13 cellular contexts compared by ENCODE assay signal in genomic region chr12:70550180-70550577, GRCh38.
DNase-seq lines count a peak whose midpoint lies in the region; ATAC-seq and TF ChIP-seq lines count a peak whose summit lies in the region.
"Had no signal": no experiment of that assay in that cellular context is flagged by ENCODE, and none has a peak within 500 bp of the region (broad histone marks: within the 10 kb centered on the region; RNA-seq: fewer than 3 reads in every experiment).

No MANE protein-coding gene starts in this region.

- H3K9ac ChIP-seq in parathyroid adenoma: no peak overlapping the region

- H3K27me3 Mint-ChIP-seq in GM23338 (ENCODE audit: insufficient read depth, low read depth, poor library complexity): peaks cover 1% of the 10 kb centered on the region

- no peaks in the 10 kb centered on the region for H3K79me2 ChIP-seq in GM23338 (replicated peaks; ENCODE audit: insufficient read depth)
- H3K79me2 ChIP-seq in parathyroid adenoma: no peaks in the 10 kb centered on the region

- no peaks in the 10 kb centered on the region for H3K9me2 ChIP-seq in GM23338 (ENCODE audit: insufficient read depth)

- ATAC-seq in GM23338: no peak
- no peak for ATAC-seq in HG03432 (IDR thresholded peaks at IDR 0.05; ENCODE audit: unreplicated experiment)
- no peak for ATAC-seq in foreskin keratinocyte

- no peak overlapping the region for H3K4me2 ChIP-seq in GM23338
- H3K4me2 ChIP-seq in parathyroid adenoma (ENCODE audit: low read length): no peak overlapping the region

- intact Hi-C loops in dorsolateral prefrontal cortex (cut with DNase I): loop anchor here in 1 of 2 donors (10.0 kb wide), 1 partner anchor 145 kb away; no protein-coding TSS in a partner anchor

- peaks cover 3% of the 10 kb centered on the region; the same call in 2 of the 3 replicates for H3K4me1 Mint-ChIP-seq in GM23338
- H3K4me1 Mint-ChIP-seq: CD8-positive, alpha-beta memory T cell had no signal

- DNase-seq in GM23338 (ENCODE audit: low spot score) (no peak), dorsolateral prefrontal cortex (no peak), NCI-H1417 (lab: John Stamatoyannopoulos, UW) (no peak), foreskin keratinocyte (no peak), NCI-H1105 (lab: John Stamatoyannopoulos, UW) (no peak)
- DNase-seq: Caco-2; CD8-positive, alpha-beta memory T cell; DND-41; GDM1 had no signal

- TF ChIP-seq CTCF in 22Rv1 (IDR thresholded peaks at IDR 0.05): no peak
- no peak for TF ChIP-seq CTCF in GM23338 (conservative IDR thresholded peaks at IDR 0.05; ENCODE audit: low read depth in 2 of 2)
- no peak for TF ChIP-seq CTCF in dorsolateral prefrontal cortex (IDR thresholded peaks at IDR 0.05 in 54 of 56, conservative IDR thresholded peaks at IDR 0.05 in 2 of 56; ENCODE audit: low read depth in 1 of 56, partially characterized antibody in 56 of 56)
- no peak for TF ChIP-seq CTCF in parathyroid adenoma (IDR thresholded peaks at IDR 0.05)
- no peak for TF ChIP-seq CTCF in foreskin keratinocyte (conservative IDR thresholded peaks at IDR 0.05)

- H3K27ac ChIP-seq in 22Rv1 (peak overlapping the region; percentile 45), GM23338 (ENCODE audit: low read depth) (no peak overlapping the region), dorsolateral prefrontal cortex (peak overlapping the region in 39 of 59 donors; percentile 0 to 76 (median 48)), parathyroid adenoma (peak overlapping the region; percentile 6), foreskin keratinocyte (no peak overlapping the region)

- H3K36me3 ChIP-seq in GM23338 (ENCODE audit: insufficient read depth) (no peaks in the 10 kb centered on the region), parathyroid adenoma (ENCODE audit: control insufficient read depth, insufficient read depth, low read length) (no peaks in the 10 kb centered on the region)
- H3K36me3 ChIP-seq: HAP-1 had no signal

- no peak overlapping the region for H3K4me3 Mint-ChIP-seq in GM23338
- H3K4me3 Mint-ChIP-seq: CD8-positive, alpha-beta memory T cell had no signal

- H2AFZ ChIP-seq in GM23338 (0 out of 2 replicates have a peak overlapping the region, but pooled peaks have one; percentile 14), parathyroid adenoma (no peak overlapping the region)

- H4K20me1 ChIP-seq in GM23338 (replicated peaks; ENCODE audit: insufficient read depth): no peaks in the 10 kb centered on the region

- H3K9me3 ChIP-seq in parathyroid adenoma (ENCODE audit: control insufficient read depth, low read length): no peaks in the 10 kb centered on the region
- H3K9me3 ChIP-seq: Caco-2, HAP-1 had no signal

- H3K36me3 Mint-ChIP-seq in GM23338 (ENCODE audit: low read depth): no peaks in the 10 kb centered on the region
- H3K36me3 Mint-ChIP-seq: CD8-positive, alpha-beta memory T cell had no signal

- H3K27me3 ChIP-seq in GM23338 (ENCODE audit: insufficient read depth) (no peaks in the 10 kb centered on the region), dorsolateral prefrontal cortex (no peaks in the 10 kb centered on the region), parathyroid adenoma (ENCODE audit: control insufficient read depth, insufficient read depth, low read length) (no peaks in the 10 kb centered on the region), foreskin keratinocyte (no peaks in the 10 kb centered on the region)

- H3K27ac Mint-ChIP-seq in GM23338: no peak overlapping the region
- H3K27ac Mint-ChIP-seq: CD8-positive, alpha-beta memory T cell had no signal

- no peaks in the 10 kb centered on the region for H3K9me3 Mint-ChIP-seq in GM23338

- no peaks in the 10 kb centered on the region for H3F3A ChIP-seq in GM23338 (replicated peaks; ENCODE audit: low read depth)

- H3K4me3 ChIP-seq in GM23338 (no peak overlapping the region), dorsolateral prefrontal cortex (no peak overlapping the region), parathyroid adenoma (ENCODE audit: low read depth, low read length) (no peak overlapping the region)
- H3K4me3 ChIP-seq: HAP-1 had no signal

- peaks cover 6% of the 10 kb centered on the region; the same call in 1 of the 2 replicates for H3K4me1 ChIP-seq in GM23338 (ENCODE audit: insufficient read depth)
- no peaks in the 10 kb centered on the region for H3K4me1 ChIP-seq in parathyroid adenoma
- no peaks in the 10 kb centered on the region for H3K4me1 ChIP-seq in foreskin keratinocyte
- H3K4me1 ChIP-seq: Caco-2, HAP-1 had no signal

TF ChIP-seq in GM23338, 12 proteins besides CTCF, POLR2A, EP300 and RAD21:
- TF ChIP-seq ZNF114 (CRISPR knock-in tag; IDR thresholded peaks at IDR 0.05) (no peak), NANOG (IDR thresholded peaks at IDR 0.05; ENCODE audit: borderline replicate concordance) (no peak), JUNB (IDR thresholded peaks at IDR 0.05; ENCODE audit: unreplicated experiment) (no peak), EZH2phosphoT487 (IDR thresholded peaks at IDR 0.05; ENCODE audit: unreplicated experiment) (no peak), REST (IDR thresholded peaks at IDR 0.05; ENCODE audit: unreplicated experiment) (no peak), ZNF331 (CRISPR knock-in tag; IDR thresholded peaks at IDR 0.05; ENCODE audit: low read depth) (no peak), ETS1 (IDR thresholded peaks at IDR 0.05) (no peak), EZH2 (IDR thresholded peaks at IDR 0.05; ENCODE audit: low read depth, unreplicated experiment) (no peak), CREB1 (CRISPR knock-in tag; IDR thresholded peaks at IDR 0.05; ENCODE audit: low read depth) (no peak)

Comparison
In these comparisons a context has a peak if more than half of its experiments do, and no peak if none do; other contexts are left out.
1. H3K27ac ChIP-seq: peak in 22Rv1 (single experiment), dorsolateral prefrontal cortex (39 of 59) and parathyroid adenoma (single experiment); none in GM23338 (single experiment) and foreskin keratinocyte (single experiment).